In the genomic region with DNA sequence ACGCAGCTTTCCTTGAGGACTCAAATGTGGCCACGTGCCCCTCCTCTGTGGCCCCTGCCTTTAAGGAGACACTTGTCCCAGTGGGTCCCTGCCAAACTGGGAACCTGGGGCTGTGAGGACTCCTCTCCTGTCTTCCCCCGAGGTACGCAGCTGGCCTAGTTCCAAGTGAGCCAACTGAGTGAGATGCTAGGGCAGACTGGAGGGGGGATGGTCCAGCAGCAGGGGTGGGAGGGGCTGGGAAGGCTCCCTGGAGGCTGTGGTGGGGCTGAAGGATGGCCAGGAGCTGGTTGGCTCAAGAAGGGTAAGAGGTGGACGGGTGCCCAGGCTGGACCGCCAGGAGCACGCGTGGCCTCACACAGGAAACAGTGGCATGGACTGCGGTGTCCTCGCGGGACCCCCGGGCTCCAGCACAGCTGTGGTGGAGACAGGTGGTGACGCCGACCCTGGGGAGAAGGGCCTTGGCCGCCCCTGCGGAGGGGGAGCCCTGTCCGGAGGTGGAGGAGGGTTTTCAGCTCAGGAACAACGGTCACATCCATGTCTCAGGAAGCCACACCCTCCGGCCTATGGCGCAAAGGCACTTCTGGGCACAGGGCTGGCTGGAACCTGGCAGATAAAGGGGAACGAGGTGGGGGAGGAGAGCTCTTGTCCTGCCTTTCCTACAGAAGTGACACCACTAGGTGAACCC, we compare ENCODE assay signal across 10 cellular contexts. TPM values are rescaled to one million over a fixed set of nuclear protein-coding genes. Genes with fewer than 3 reads are reported as not detected.
DNase-seq lines count a peak whose midpoint lies in the region; ATAC-seq and TF ChIP-seq lines count a peak whose summit lies in the region.
"Had no signal": no experiment of that assay in that cellular context is flagged by ENCODE, and none has a peak within 500 bp of the region (broad histone marks: within the 10 kb centered on the region; RNA-seq: fewer than 3 reads in every experiment).

No MANE protein-coding gene starts in this region.

- in situ Hi-C loops in KBM-7 (cut with MboI; ENCODE audit: low pct_unique_long_range_greater_than_20kb, low sequenced_read_pairs): no loop called here

- H3K9me2 ChIP-seq in OCI-LY7 (ENCODE audit: insufficient read depth, low read length): no peaks in the 10 kb centered on the region

- H3K4me3 Mint-ChIP-seq in nephron: no peak overlapping the region
- H3K4me3 Mint-ChIP-seq: activated B cell treated with CpG ODN at 0.5 μM for 24 hours had no signal

- no peaks in the 10 kb centered on the region for H3K4me1 ChIP-seq in OCI-LY7 (ENCODE audit: insufficient read depth, low read length, poor library complexity, severe bottlenecking)

- H3K4me2 ChIP-seq in OCI-LY7 (ENCODE audit: low read length): no peak overlapping the region

- peak overlapping the region; percentile 38 to 64 (median 57) for H3K27ac Mint-ChIP-seq in nephron
- H3K27ac Mint-ChIP-seq: activated B cell treated with CpG ODN at 0.5 μM for 24 hours had no signal

- H3K9me3 ChIP-seq in OCI-LY7 (ENCODE audit: low read length): no peaks in the 10 kb centered on the region

- no peak for TF ChIP-seq CTCF in AG10803 (conservative IDR thresholded peaks at IDR 0.05; ENCODE audit: low read length)
- no peak for TF ChIP-seq CTCF in nephron (IDR thresholded peaks at IDR 0.05; ENCODE audit: unreplicated experiment in 3 of 3)
- no peak for TF ChIP-seq CTCF in OCI-LY7 (conservative IDR thresholded peaks at IDR 0.05; ENCODE audit: low read length)

- H4K20me1 ChIP-seq in OCI-LY7 (ENCODE audit: insufficient read depth, low read length): no peaks in the 10 kb centered on the region

- BruUV-seq in OCI-LY7 (replicated peaks; lab: Mats Ljungman, UMichigan): no TSS peak

- H3K4me3 ChIP-seq in AG10803 (ENCODE audit: low read length) (no peak overlapping the region; the same call in 1 of the 2 replicates), OCI-LY7 (ENCODE audit: low read depth, low read length, poor library complexity, severe bottlenecking) (no peak overlapping the region)

- CTCF ChIA-PET in OCI-LY7 (lab: Charles Lee; ENCODE audit: unreplicated experiment): no interaction called here

- POLR2A ChIA-PET in OCI-LY7 (lab: Charles Lee): no interaction called here

- no peaks in the 10 kb centered on the region for H3K79me2 ChIP-seq in OCI-LY7 (ENCODE audit: insufficient read depth, low read depth, low read length)

- peaks cover 14% of the 10 kb centered on the region; the same call in 1 of the 2 replicates for H3K36me3 ChIP-seq in OCI-LY7 (ENCODE audit: insufficient read depth, low read length)

- DNase-seq in AG10803 (ENCODE audit: low read depth) (peak; percentile 29), KBM-7 (peak; percentile 62), dermis blood vessel endothelial cell (peak; percentile 29), OCI-LY7 (ENCODE audit: low spot score) (no peak)
- DNase-seq: activated B cell treated with CpG ODN at 0.5 μM for 24 hours, NCI-H345 had no signal

- H3K27ac ChIP-seq in OCI-LY7 (ENCODE audit: low read depth, low read length, poor library complexity, severe bottlenecking): no peak overlapping the region

- H3K27me3 Mint-ChIP-seq in nephron (ENCODE audit: low read depth): peaks cover 4% of the 10 kb centered on the region
- H3K27me3 Mint-ChIP-seq: activated B cell treated with CpG ODN at 0.5 μM for 24 hours had no signal

- intact Hi-C loops in OCI-LY7 (cut with micrococcal nuclease; ENCODE audit: unreplicated experiment): no loop called here

- peaks cover 52% of the 10 kb centered on the region for H3K4me1 Mint-ChIP-seq in nephron

- no peak overlapping the region for H2AFZ ChIP-seq in OCI-LY7 (ENCODE audit: low read length)

- ATAC-seq in GM21360 (IDR thresholded peaks at IDR 0.05; ENCODE audit: unreplicated experiment) (no peak), HG03439 (IDR thresholded peaks at IDR 0.05; ENCODE audit: unreplicated experiment) (no peak), HG03378 (IDR thresholded peaks at IDR 0.05; ENCODE audit: unreplicated experiment) (no peak)

- no peaks in the 10 kb centered on the region for H3K9me3 Mint-ChIP-seq in nephron
- H3K9me3 Mint-ChIP-seq: activated B cell treated with CpG ODN at 0.5 μM for 24 hours had no signal

- peaks cover 12% of the 10 kb centered on the region for H3K36me3 Mint-ChIP-seq in nephron (ENCODE audit: low read depth)

RNA-seq across cellular contexts. Expression of gene MLLT1, which starts 45.8 kb away (rescaled TPM):
- total RNA-seq in dermis blood vessel endothelial cell: 5.1 and 13.2 TPM in 2 replicates
- 14.3 and 17.5 TPM in 2 replicates for total RNA-seq in OCI-LY7 (2014; rRNA removed; shearing (Covaris generic))
- total RNA-seq in OCI-LY7 (2022): 55.5 and 56.0 TPM in 2 replicates
